Comparison of ENCODE assay signal across 11 cellular contexts in genomic region chr1:225818229-225818628, GRCh38. TPM values are rescaled to one million over a fixed set of nuclear protein-coding genes. Genes with fewer than 3 reads are reported as not detected.
DNase-seq lines count a peak whose midpoint lies in the region; ATAC-seq, FAIRE-seq and TF ChIP-seq lines count a peak whose summit lies in the region.
"Had no signal": no experiment of that assay in that cellular context is flagged by ENCODE, and none has a peak within 500 bp of the region (broad histone marks: within the 10 kb centered on the region; RNA-seq: fewer than 3 reads in every experiment).

No MANE protein-coding gene starts in this region.

- TF ChIP-seq CTCF in A549 (IDR thresholded peaks at IDR 0.05): no peak
- TF ChIP-seq CTCF in Peyer's patch (IDR thresholded peaks at IDR 0.05): no peak
- TF ChIP-seq CTCF in gastroesophageal sphincter (IDR thresholded peaks at IDR 0.05): no peak
- no peak for TF ChIP-seq CTCF in psoas muscle (IDR thresholded peaks at IDR 0.05)

- 83% methylated on average over 7 of the region's 7 CpGs for WGBS in A549 (ENCODE audit: missing lambda C conversion rate)
- WGBS in gastroesophageal sphincter (ENCODE audit: low coverage in 1 of 2), 2 donors: 80 to 86% methylated on average over 4 to 6 of the region's 7 CpGs
- WGBS in psoas muscle, 3 donors: 63 to 71% (median 63%) methylated on average over 7 of the region's 7 CpGs

- H3K27ac ChIP-seq in A549: peak overlapping the region; percentile 96 to 99
- peak overlapping the region in 3 of 4 donors; percentile 52 to 84 (median 84) for H3K27ac ChIP-seq in Peyer's patch
- peak overlapping the region; percentile 73 to 94 (median 90) for H3K27ac ChIP-seq in gastroesophageal sphincter
- peak overlapping the region; percentile 90 for H3K27ac ChIP-seq in psoas muscle
- H3K27ac ChIP-seq: WERI-Rb-1 had no signal

- no peak for DNase-seq in A549 (ENCODE audit: low read depth in 1 of 2, low spot score in 1 of 2)
- DNase-seq in Peyer's patch: no peak
- no peak for DNase-seq in psoas muscle
- DNase-seq in DMS79 treated with DMSO at 0.1 percent for 48 hours (lab: John Stamatoyannopoulos, UW): no peak
- DNase-seq in NCI-H2081 (lab: John Stamatoyannopoulos, UW): no peak
- DNase-seq: activated T-cell treated with anti-CD3 and anti-CD28 coated beads, Interleukin-2, amount 50 U/mL, for 24 hours; WERI-Rb-1 had no signal

- TF ChIP-seq EP300 in A549 (IDR thresholded peaks at IDR 0.05): no peak
- no peak for TF ChIP-seq EP300 in gastroesophageal sphincter (IDR thresholded peaks at IDR 0.05)

- no peak for ATAC-seq in A549
- ATAC-seq in gastroesophageal sphincter: no peak
- peak; percentile 19 to 59 (median 52) for ATAC-seq in psoas muscle
- no peak for ATAC-seq in HG02623 (IDR thresholded peaks at IDR 0.05; ENCODE audit: unreplicated experiment)
- no peak for ATAC-seq in GM21786 (IDR thresholded peaks at IDR 0.05; ENCODE audit: unreplicated experiment)

- POLR2A ChIA-PET in A549 (lab: Yijun Ruan, JAX): no interaction called here

- H3K9me3 ChIP-seq in A549: no peaks in the 10 kb centered on the region
- no peaks in the 10 kb centered on the region for H3K9me3 ChIP-seq in Peyer's patch
- H3K9me3 ChIP-seq in gastroesophageal sphincter: no peaks in the 10 kb centered on the region
- no peaks in the 10 kb centered on the region for H3K9me3 ChIP-seq in psoas muscle

- H3K4me1 ChIP-seq in A549 (peaks cover 81% of the 10 kb centered on the region), Peyer's patch (peaks cover 0 to 45% (median 11%) of the 10 kb centered on the region in 4 donors), gastroesophageal sphincter (peaks cover 13 to 98% (median 43%) of the 10 kb centered on the region in 3 donors), psoas muscle (peaks cover 68% of the 10 kb centered on the region)

- TF ChIP-seq POLR2A in A549 (IDR thresholded peaks at IDR 0.05; ENCODE audit: low read length) (no peak), Peyer's patch (IDR thresholded peaks at IDR 0.05) (no peak), gastroesophageal sphincter (IDR thresholded peaks at IDR 0.05) (no peak)

- no peaks in the 10 kb centered on the region for H3K36me3 ChIP-seq in Peyer's patch
- H3K36me3 ChIP-seq in gastroesophageal sphincter: peaks cover 0 to 5% of the 10 kb centered on the region in 2 donors
- H3K36me3 ChIP-seq in psoas muscle (ENCODE audit: insufficient read depth in 1 of 2, low read depth in 1 of 2): no peaks in the 10 kb centered on the region
- H3K36me3 ChIP-seq: WERI-Rb-1 had no signal

- H3K4me2 ChIP-seq in A549: peak overlapping the region; percentile 45

- no peak overlapping the region for H3K4me3 ChIP-seq in A549
- H3K4me3 ChIP-seq in Peyer's patch: no peak overlapping the region
- no peak overlapping the region for H3K4me3 ChIP-seq in gastroesophageal sphincter
- H3K4me3 ChIP-seq in psoas muscle: no peak overlapping the region

- CTCF ChIA-PET in A549 (lab: Yijun Ruan, JAX): interaction anchor here (0.6 to 2.8 kb wide), 7 partner anchors 9 to 344 kb away, joined by 3 to 18 read pairs (median 5); partner anchors contain the start of gene SRP9

- TF ChIP-seq RAD21 in A549 (conservative IDR thresholded peaks at IDR 0.05 in 1 of 2, IDR thresholded peaks at IDR 0.05 in 1 of 2): no peak

- H3K27me3 ChIP-seq in Peyer's patch (no peaks in the 10 kb centered on the region), gastroesophageal sphincter (no peaks in the 10 kb centered on the region), psoas muscle (ENCODE audit: insufficient read depth in 3 of 3, low read length in 2 of 3) (no peaks in the 10 kb centered on the region)

- no peak for FAIRE-seq in A549 (lab: Jason Lieb, UNC)
- FAIRE-seq: small intestine had no signal

- intact Hi-C loops in psoas muscle (cut with DNase I): loop anchor here in 1 of 2 donors (5.0 kb wide), 1 partner anchor 166 kb away; the partner anchor contains the start of gene ENAH

TF ChIP-seq in A549, 52 proteins besides CTCF, POLR2A, EP300 and RAD21:
- TF ChIP-seq SREBF2 (IDR thresholded peaks at IDR 0.05) (no peak), BCL3 (IDR thresholded peaks at IDR 0.05) (no peak), KDM1A (IDR thresholded peaks at IDR 0.05; ENCODE audit: low read depth) (no peak), PHF8 (IDR thresholded peaks at IDR 0.05; ENCODE audit: borderline replicate concordance, low read depth) (no peak)
- TF ChIP-seq, protein P1, sequence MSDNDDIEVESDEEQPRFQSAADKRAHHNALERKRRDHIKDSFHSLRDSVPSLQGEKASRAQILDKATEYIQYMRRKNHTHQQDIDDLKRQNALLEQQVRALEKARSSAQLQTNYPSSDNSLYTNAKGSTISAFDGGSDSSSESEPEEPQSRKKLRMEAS (IDR thresholded peaks at IDR 0.05): no peak

RNA-seq across cellular contexts. Expression of gene EPHX1, which starts 8.3 kb away (rescaled TPM):
- polyA plus RNA-seq in A549 (2011; rRNA removed): 150 and 212 TPM in 2 replicates
- polyA plus RNA-seq in A549 (2012; cell fraction: cytosol; rRNA removed): 144 and 155 TPM in 2 replicates
- 129 and 138 TPM in 2 replicates for polyA plus RNA-seq in A549 (2012; cell fraction: nucleus; rRNA removed)
- polyA plus RNA-seq in A549 (2017; fragmentation: RNase III; extraction: RNeasy Plus Mini Kit Qiagen cat#74134 plus additional on column Dnase treatment): 195 to 279 TPM (median 252 TPM) in 3 replicates
- 117 and 122 TPM in 2 replicates for polyA minus RNA-seq in A549 (2011; rRNA and poly(A)+ RNA removed)
- 100 to 1,000 TPM in 1 of 4 donors, 10 to 100 TPM in 3; 28.9 to 109 (median 59.9) TPM for total RNA-seq in Peyer's patch
- total RNA-seq in gastroesophageal sphincter: 100 to 1,000 TPM in 3 of 4 donors, 10 to 100 TPM in 1; 74.0 to 133 (median 101) TPM
- 100 to 1,000 TPM in 2 of 4 donors, 10 to 100 TPM in 2; 65.8 to 209 (median 98.1) TPM for total RNA-seq in psoas muscle
- 100 to 1,000 TPM in 1 of 3 donors, 10 to 100 TPM in 2; 19.4 to 118 (median 60.4) TPM for polyA plus RNA-seq in psoas muscle

RNA-seq across cellular contexts. Expression of gene SRP9, which starts 40.6 kb away (rescaled TPM):
- polyA plus RNA-seq in A549 (2011; rRNA removed): 512 and 629 TPM in 2 replicates
- 172 and 189 TPM in 2 replicates for polyA plus RNA-seq in A549 (2012; cell fraction: cytosol; rRNA removed)
- 80.1 and 189 TPM in 2 replicates for polyA plus RNA-seq in A549 (2012; cell fraction: nucleus; rRNA removed)
- 341 to 356 TPM (median 352 TPM) in 3 replicates for polyA plus RNA-seq in A549 (2017; fragmentation: RNase III; extraction: RNeasy Plus Mini Kit Qiagen cat#74134 plus additional on column Dnase treatment)
- 144 and 217 TPM in 2 replicates for polyA minus RNA-seq in A549 (2011; rRNA and poly(A)+ RNA removed)
- 100 to 1,000 TPM in 3 of 4 donors, 10 to 100 TPM in 1; 67.9 to 153 (median 131) TPM for total RNA-seq in Peyer's patch
- total RNA-seq in gastroesophageal sphincter: 100 to 1,000 TPM; 146 to 260 (median 216) TPM
- 100 to 1,000 TPM; 137 to 199 (median 154) TPM for total RNA-seq in psoas muscle
- 100 to 1,000 TPM; 137 to 216 (median 143) TPM for polyA plus RNA-seq in psoas muscle

Comparison
In these comparisons a context has a peak if more than half of its experiments do, and no peak if none do; other contexts are left out.
1. ATAC-seq: peak in psoas muscle (4 of 4); none in A549 (0 of 2), gastroesophageal sphincter (single experiment), HG02623 (single experiment) and GM21786 (single experiment).
2. Peak in every context shown above with its lines, with median percentiles within 50 percentile points of each other: H3K27ac ChIP-seq.